In the genomic region with DNA sequence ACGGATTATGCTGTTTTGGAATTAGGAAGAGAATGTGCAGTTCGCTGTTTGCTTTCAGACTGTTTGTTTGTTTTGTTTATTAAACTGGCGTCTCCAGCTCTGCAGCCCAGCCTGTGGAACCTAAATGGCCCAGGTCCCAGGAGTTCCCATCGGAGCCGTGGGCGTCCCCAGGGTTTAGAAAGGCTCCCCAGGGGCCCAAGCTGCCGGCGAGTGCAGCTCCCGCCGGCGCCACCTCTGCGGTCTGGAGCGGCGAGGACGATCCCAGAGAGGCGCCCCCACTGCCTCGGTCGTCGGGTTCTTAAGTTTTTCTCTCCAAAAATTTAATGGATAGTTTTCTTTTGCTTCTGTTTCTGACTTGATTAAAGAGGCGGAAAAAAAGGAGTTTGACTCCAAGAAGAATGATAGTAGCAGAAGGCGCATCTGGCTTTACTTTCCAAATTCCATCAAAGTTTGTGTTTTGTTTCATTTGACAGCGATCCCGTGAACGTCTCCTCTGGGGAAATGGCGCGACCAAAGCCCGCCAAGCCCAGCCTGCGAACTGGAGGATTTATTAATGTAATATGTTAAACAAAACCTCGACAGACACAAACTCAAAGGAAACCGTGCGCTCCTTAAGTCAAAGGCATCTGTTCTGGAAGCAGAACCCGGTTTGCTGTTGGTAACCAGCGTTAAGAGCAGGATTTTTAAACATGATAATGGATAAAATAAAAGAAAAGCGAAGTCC, we compare ENCODE assay signal across 8 cellular contexts. TPM values are rescaled to one million over a fixed set of nuclear protein-coding genes. Genes with fewer than 3 reads are reported as not detected.
DNase-seq lines count a peak whose midpoint lies in the region; ATAC-seq, FAIRE-seq and TF ChIP-seq lines count a peak whose summit lies in the region.

No MANE protein-coding gene starts in this region.

- H4K20me1 ChIP-seq in endothelial cell of umbilical vein (replicated peaks; ENCODE audit: control insufficient read depth, extremely low read depth, insufficient read depth, low read length), result no peaks in the 10 kb centered on the region

- dilution Hi-C loops in endothelial cell of umbilical vein (cut with MboI; ENCODE audit: extremely low pct_ligation_motif_present, low sequenced_read_pairs), result no loop called here

- H3K4me2 ChIP-seq in endothelial cell of umbilical vein (ENCODE audit: insufficient read depth, low read length), result peak overlapping the region; percentile 93

- ATAC-seq in mucosa of descending colon (no peak), aorta (ENCODE audit: low FRiP score) (peak; percentile 43)

- H3K9me1 ChIP-seq in endothelial cell of umbilical vein (replicated peaks; ENCODE audit: control insufficient read depth, extremely low read depth, insufficient read depth, low read length), result no peaks in the 10 kb centered on the region

- TF ChIP-seq CTCF in endothelial cell of umbilical vein (IDR thresholded peaks at IDR 0.05; ENCODE audit: extremely low read depth in 1 of 2, insufficient read depth in 1 of 2, low read depth in 1 of 2, low read length in 2 of 2) (no peak), mucosa of descending colon (IDR thresholded peaks at IDR 0.05) (no peak)

- peak overlapping the region; percentile 48 to 85 (median 71) for H3K4me3 ChIP-seq in endothelial cell of umbilical vein (replicated peaks in 1 of 3; ENCODE audit: insufficient read depth in 1 of 3, low read depth in 1 of 3, low read length in 3 of 3)
- peak overlapping the region; percentile 2 for H3K4me3 ChIP-seq in mucosa of descending colon
- peak overlapping the region; percentile 79 to 92 for H3K4me3 ChIP-seq in aorta (ENCODE audit: low read length in 2 of 2)

- peaks cover 6% of the 10 kb centered on the region for H3K4me1 ChIP-seq in endothelial cell of umbilical vein (ENCODE audit: control insufficient read depth, extremely low read depth, insufficient read depth, low read length)
- H3K4me1 ChIP-seq in mucosa of descending colon (ENCODE audit: low read depth), result peaks cover 15% of the 10 kb centered on the region
- H3K4me1 ChIP-seq in aorta (ENCODE audit: control insufficient read depth in 1 of 2, insufficient read depth in 2 of 2, low read length in 2 of 2), result no peaks in the 10 kb centered on the region

- H3K27ac ChIP-seq in endothelial cell of umbilical vein (ENCODE audit: insufficient read depth, low read depth, low read length) (peak overlapping the region; percentile 49), aorta (ENCODE audit: low read depth in 1 of 2, low read length in 2 of 2) (peak overlapping the region; percentile 36 to 74)

- intact Hi-C loops in endothelial cell of umbilical vein (cut with micrococcal nuclease) (loop anchor here (1.0 to 10.0 kb wide), 8 partner anchors 24 to 617 kb away; a partner anchor contains a TSS), mucosa of descending colon (cut with DNase I, micrococcal nuclease) (loop anchor here in 1 of 2 donors (10.0 kb wide), 1 partner anchor 179 kb away; no protein-coding TSS in a partner anchor), aorta (cut with DNase I) (loop anchor here (5.0 to 10.0 kb wide), 4 partner anchors 176 to 371 kb away; no protein-coding TSS in a partner anchor)

- BruUV-seq in endothelial cell of umbilical vein (replicated peaks; lab: Mats Ljungman, UMichigan), result no TSS peak

- H3K9ac ChIP-seq in endothelial cell of umbilical vein (replicated peaks; ENCODE audit: extremely low read depth, insufficient read depth, low read length), result peak overlapping the region; percentile 76

- POLR2A ChIA-PET in endothelial cell of umbilical vein (lab: Charles Lee), result no interaction called here

- H2AFZ ChIP-seq in endothelial cell of umbilical vein (ENCODE audit: low read depth, low read length), result peak overlapping the region; percentile 82

- H3K79me2 ChIP-seq in endothelial cell of umbilical vein (ENCODE audit: control insufficient read depth, insufficient read depth, low read length), result no peaks in the 10 kb centered on the region

- no peak for TF ChIP-seq POLR2A in endothelial cell of umbilical vein (IDR thresholded peaks at IDR 0.05; ENCODE audit: low read depth, low read length)

- 1% methylated on average over 34 of the region's 34 CpGs for WGBS in aorta, 2 donors

- H3K27me3 ChIP-seq in endothelial cell of umbilical vein (ENCODE audit: control insufficient read depth in 2 of 2, insufficient read depth in 2 of 2, low read length in 2 of 2) (peaks cover 1 to 5% of the 10 kb centered on the region in 2 experiments), aorta (ENCODE audit: control insufficient read depth in 1 of 2, insufficient read depth in 2 of 2, low read length in 1 of 2) (no peaks in the 10 kb centered on the region)

- H3K9me3 ChIP-seq in endothelial cell of umbilical vein (replicated peaks; ENCODE audit: control insufficient read depth, insufficient read depth, low read length) (no peaks in the 10 kb centered on the region), mucosa of descending colon (no peaks in the 10 kb centered on the region), aorta (ENCODE audit: control insufficient read depth, low read length) (no peaks in the 10 kb centered on the region)

- DNase-seq in CD1c-positive myeloid dendritic cell (ENCODE audit: extremely low spot score) (peak; percentile 31), HK-2 (ENCODE audit: unreplicated experiment) (peak; percentile 39), RPMI8226 (peak; percentile 38), endothelial cell of umbilical vein (ENCODE audit: low read depth, low spot score) (no peak), mucosa of descending colon (peak; percentile 35 to 57 (median 54)), aorta (peak; percentile 71 to 88), OCI-M2 (lab: John Stamatoyannopoulos, UW; ENCODE audit: unreplicated experiment) (no peak)
- no peak for DNase-seq in stimulated activated CD4-positive, alpha-beta T cell treated with anti-CD3 and anti-CD28 coated beads, Interleukin-4, amount 100 ng/mL, for 1 hour

- H3K36me3 ChIP-seq in endothelial cell of umbilical vein (ENCODE audit: control insufficient read depth in 2 of 2, extremely low read depth in 1 of 2, insufficient read depth in 2 of 2, low read length in 2 of 2), result no peaks in the 10 kb centered on the region
- no peaks in the 10 kb centered on the region for H3K36me3 ChIP-seq in mucosa of descending colon (ENCODE audit: low read depth)
- no peaks in the 10 kb centered on the region for H3K36me3 ChIP-seq in aorta (ENCODE audit: control insufficient read depth in 1 of 2, insufficient read depth in 2 of 2, low read length in 1 of 2)

- FAIRE-seq in endothelial cell of umbilical vein (lab: Jason Lieb, UNC), result peak; percentile 54

- CTCF ChIA-PET in endothelial cell of umbilical vein (lab: Charles Lee), result interaction anchor here (0.8 to 1.8 kb wide), 3 partner anchors 12 to 173 kb away, joined by 4 to 5 read pairs (median 4); no protein-coding TSS in a partner anchor

TF ChIP-seq in endothelial cell of umbilical vein, 7 proteins besides CTCF, POLR2A, EP300 and RAD21:
- no peak for TF ChIP-seq GATA2 (IDR thresholded peaks at IDR 0.05; ENCODE audit: insufficient read depth, insufficient read length, low read depth, low read length)
- no peak for TF ChIP-seq POLR2AphosphoS5 (IDR thresholded peaks at IDR 0.05; ENCODE audit: insufficient read depth, low read depth, low read length)
- no peak for TF ChIP-seq FOS (IDR thresholded peaks at IDR 0.05; ENCODE audit: borderline replicate concordance, insufficient read depth, low read length)
- TF ChIP-seq MYC (IDR thresholded peaks at IDR 0.05; ENCODE audit: low read depth, low read length), result no peak
- TF ChIP-seq, protein P1, sequence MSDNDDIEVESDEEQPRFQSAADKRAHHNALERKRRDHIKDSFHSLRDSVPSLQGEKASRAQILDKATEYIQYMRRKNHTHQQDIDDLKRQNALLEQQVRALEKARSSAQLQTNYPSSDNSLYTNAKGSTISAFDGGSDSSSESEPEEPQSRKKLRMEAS (IDR thresholded peaks at IDR 0.05; ENCODE audit: insufficient read depth, insufficient read length), result no peak
- TF ChIP-seq EZH2 (IDR thresholded peaks at IDR 0.05; ENCODE audit: borderline replicate concordance, low read depth, low read length, severe bottlenecking), result no peak
- no peak for TF ChIP-seq JUN (IDR thresholded peaks at IDR 0.05; ENCODE audit: borderline replicate concordance, insufficient read depth, insufficient read length, low read depth)

RNA-seq across cellular contexts. Expression of a gene that starts 0.7 kb away (rescaled TPM):
- total RNA-seq in endothelial cell of umbilical vein, result 3.2 and 3.4 TPM in 2 replicates
- polyA plus RNA-seq in endothelial cell of umbilical vein, result 2.4 and 2.8 TPM in 2 replicates
- 1.5 and 1.6 TPM in 2 replicates for polyA plus RNA-seq in endothelial cell of umbilical vein (2011; cell fraction: cytosol; rRNA removed)
- polyA plus RNA-seq in endothelial cell of umbilical vein (2011; cell fraction: nucleus; rRNA removed), result 0.90 and 0.92 TPM in 2 replicates
- polyA plus RNA-seq in endothelial cell of umbilical vein (2012), result 1.4 and 1.6 TPM in 2 replicates
- polyA minus RNA-seq in endothelial cell of umbilical vein, result 2.8 and 4.7 TPM in 2 replicates
- 3.9 TPM for polyA minus RNA-seq in endothelial cell of umbilical vein (2011; cell fraction: cytosol; rRNA and poly(A)+ RNA removed)
- polyA minus RNA-seq in endothelial cell of umbilical vein (2011; cell fraction: nucleus; rRNA and poly(A)+ RNA removed), result 2.1 and 3.5 TPM in 2 replicates
- total RNA-seq in mucosa of descending colon, result 10 to 100 TPM in 1 of 3 donors, 1 to 10 TPM in 2; 7.3 to 15.3 (median 8.4) TPM
- 10 to 100 TPM; 38.5 to 49.2 TPM for total RNA-seq in aorta
- 10 to 100 TPM in 1 of 2 donors, 1 to 10 TPM in 1; 8.8 to 16.1 TPM for polyA plus RNA-seq in aorta

Comparison
In these comparisons a context has a peak if more than half of its experiments do, and no peak if none do; other contexts are left out.
1. DNase-seq: peak in CD1c-positive myeloid dendritic cell (single experiment), HK-2 (single experiment), RPMI8226 (single experiment), mucosa of descending colon (3 of 3) and aorta (2 of 2); none in endothelial cell of umbilical vein (single experiment), OCI-M2 (single experiment) and stimulated activated CD4-positive, alpha-beta T cell treated with anti-CD3 and anti-CD28 coated beads, Interleukin-4, amount 100 ng/mL, for 1 hour (single experiment).
2. H3K4me3 ChIP-seq: peak in every context shown above with its lines; median percentile 86 in aorta; 71 in endothelial cell of umbilical vein; 2 in mucosa of descending colon.